Comparison of ENCODE assay signal across 20 cellular contexts in genomic region chr1:115136706-115137105, GRCh38.
"Had no signal": no experiment of that assay in that cellular context is flagged by ENCODE, and none has a peak within 500 bp of the region (broad histone marks: within the 10 kb centered on the region; RNA-seq: fewer than 3 reads in every experiment).

No MANE protein-coding gene starts in this region.

- H3K9me3 Mint-ChIP-seq: activated CD4-positive, alpha-beta T cell treated with anti-CD3 and anti-CD28 coated beads, Interleukin-2, amount 10 ng/mL, durations not matched to agents 24 days and 14 days; activated naive CD4-positive, alpha-beta T cell treated with anti-CD3 and anti-CD28 coated beads for 36 hours; activated naive CD8-positive, alpha-beta T cell treated with anti-CD3 and anti-CD28 coated beads, Interleukin-2, amount 50 U/mL, for 24 hours; activated T-cell treated with anti-CD3 and anti-CD28 coated beads, Interleukin-2, amount 50 U/mL, for 4 hours; nephron progenitor cell; stimulated activated effector memory CD8-positive, alpha-beta T cell treated with anti-CD3 and anti-CD28 coated beads, Interleukin-12 subunit alpha, Interleukin-12 subunit beta, amount 100 ng/mL, for 72 hours had no signal

- H3K36me3 Mint-ChIP-seq: stimulated activated effector memory CD8-positive, alpha-beta T cell treated with anti-CD3 and anti-CD28 coated beads, Interleukin-12 subunit alpha, Interleukin-12 subunit beta, amount 100 ng/mL, for 72 hours had no signal

- H3K27ac ChIP-seq: cardiac muscle cell, left lung, testis had no signal

- H3K4me3 Mint-ChIP-seq: activated CD4-positive, alpha-beta T cell treated with anti-CD3 and anti-CD28 coated beads, Interleukin-2, amount 10 ng/mL, durations not matched to agents 24 days and 14 days; activated naive CD4-positive, alpha-beta T cell treated with anti-CD3 and anti-CD28 coated beads for 36 hours; activated naive CD8-positive, alpha-beta T cell treated with anti-CD3 and anti-CD28 coated beads, Interleukin-2, amount 50 U/mL, for 24 hours; activated T-cell treated with anti-CD3 and anti-CD28 coated beads, Interleukin-2, amount 50 U/mL, for 4 hours; nephron progenitor cell; stimulated activated effector memory CD8-positive, alpha-beta T cell treated with anti-CD3 and anti-CD28 coated beads, Interleukin-12 subunit alpha, Interleukin-12 subunit beta, amount 100 ng/mL, for 72 hours had no signal

- H3K27ac Mint-ChIP-seq: activated CD4-positive, alpha-beta T cell treated with anti-CD3 and anti-CD28 coated beads, Interleukin-2, amount 10 ng/mL, durations not matched to agents 24 days and 14 days; activated naive CD4-positive, alpha-beta T cell treated with anti-CD3 and anti-CD28 coated beads for 36 hours; activated naive CD8-positive, alpha-beta T cell treated with anti-CD3 and anti-CD28 coated beads, Interleukin-2, amount 50 U/mL, for 24 hours; nephron progenitor cell; stimulated activated effector memory CD8-positive, alpha-beta T cell treated with anti-CD3 and anti-CD28 coated beads, Interleukin-12 subunit alpha, Interleukin-12 subunit beta, amount 100 ng/mL, for 72 hours had no signal

- H3K27me3 ChIP-seq: cardiac muscle cell, sigmoid colon, testis had no signal

- DNase-seq: activated CD4-positive, alpha-beta T cell treated with anti-CD3 and anti-CD28 coated beads, Interleukin-2, amount 10 ng/mL, durations not matched to agents 24 days and 14 days; activated CD8-positive, alpha-beta memory T cell treated with anti-CD3 and anti-CD28 coated beads, Interleukin-2, amount 50 U/mL, for 4 hours; activated naive CD4-positive, alpha-beta T cell treated with anti-CD3 and anti-CD28 coated beads for 36 hours; activated naive CD8-positive, alpha-beta T cell treated with anti-CD3 and anti-CD28 coated beads, Interleukin-2, amount 50 U/mL, for 24 hours; activated T-cell treated with anti-CD3 and anti-CD28 coated beads, Interleukin-2, amount 50 U/mL, for 4 hours; dermis blood vessel endothelial cell; effector memory CD4-positive, alpha-beta T cell; foreskin fibroblast; glutamatergic neuron; hippocampal formation; left lung; nephron progenitor cell; nucleus accumbens; posterior cingulate gyrus; sigmoid colon; stimulated activated CD4-positive, alpha-beta T cell treated with anti-CD3 and anti-CD28 coated beads, Interleukin-4, amount 100 ng/mL, for 24 hours; T1000; testis had no signal

- H3K36me3 ChIP-seq: cardiac muscle cell, left lung, sigmoid colon had no signal

- H3K4me3 ChIP-seq: cardiac muscle cell, left lung, sigmoid colon, testis had no signal

- H3K9me3 ChIP-seq: left lung, sigmoid colon, testis had no signal
